Comparison of ENCODE assay signal across 6 cellular contexts in the genomic region with DNA sequence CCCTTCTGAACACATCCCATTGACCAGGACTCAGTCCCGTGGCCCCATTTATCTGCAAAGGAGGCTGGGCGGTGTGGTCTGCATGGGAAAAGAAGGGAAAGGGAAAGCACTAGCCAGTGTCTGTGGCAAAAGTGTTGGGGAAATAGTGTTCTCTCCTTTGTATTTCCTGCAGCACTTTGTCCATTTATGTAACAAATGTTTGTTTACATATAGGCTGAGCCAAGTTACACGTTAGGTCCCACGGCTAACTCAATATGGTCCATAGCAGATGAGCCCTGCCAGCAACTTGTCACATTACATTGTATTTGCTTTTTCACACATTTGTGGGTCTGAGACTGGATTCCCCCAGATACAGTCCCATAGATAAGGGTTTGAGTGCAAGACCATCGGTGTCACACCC.
"Had no signal": no experiment of that assay in that cellular context is flagged by ENCODE, and none has a peak within 500 bp of the region (broad histone marks: within the 10 kb centered on the region; RNA-seq: fewer than 3 reads in every experiment).

No MANE protein-coding gene starts in this region.

- DNase-seq: IMR-90, KBM-7, KG1 had no signal

- H3K27ac ChIP-seq: HL-60 had no signal

- FAIRE-seq: HTR-8/SVneo, K562 had no signal

- H3K4me3 ChIP-seq: K562 had no signal

- ATAC-seq: K562 had no signal
